In the genomic region with DNA sequence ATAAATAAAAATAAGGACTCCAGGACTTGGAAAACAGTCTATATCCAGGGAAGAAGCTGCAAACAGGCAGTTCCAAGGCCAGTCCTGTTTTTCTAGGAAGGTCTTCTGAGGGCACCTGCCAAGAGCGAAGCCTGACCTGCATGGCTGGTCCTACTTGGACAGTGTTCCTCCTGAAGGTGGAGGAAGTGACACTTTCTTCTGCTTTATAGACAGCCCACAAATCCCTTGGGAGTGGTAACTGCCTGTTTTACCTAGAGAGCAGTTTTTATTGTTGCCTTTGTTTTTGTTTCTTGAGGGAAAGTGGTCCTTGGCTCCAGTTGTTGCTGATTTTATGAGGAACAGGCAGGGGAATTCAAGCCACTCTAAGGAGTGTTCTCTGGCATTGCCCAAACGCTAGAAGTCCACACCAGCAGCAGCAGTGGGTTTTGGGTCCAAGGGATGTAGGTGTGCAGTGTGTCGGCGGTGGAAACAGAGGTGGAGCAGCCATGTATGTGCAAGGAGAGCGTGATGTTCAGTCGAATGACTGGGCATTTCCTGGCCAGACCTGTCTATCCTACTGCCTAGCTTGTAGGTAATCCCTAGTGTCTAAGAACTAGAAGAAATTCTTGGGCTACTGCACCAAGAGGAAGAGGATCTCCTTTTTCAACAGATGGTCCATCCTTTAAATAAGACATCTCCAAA, we compare ENCODE assay signal across 19 cellular contexts. TPM values are rescaled to one million over a fixed set of nuclear protein-coding genes. Genes with fewer than 3 reads are reported as not detected.
DNase-seq lines count a peak whose midpoint lies in the region; ATAC-seq, FAIRE-seq and TF ChIP-seq lines count a peak whose summit lies in the region.
"Had no signal": no experiment of that assay in that cellular context is flagged by ENCODE, and none has a peak within 500 bp of the region (broad histone marks: within the 10 kb centered on the region; RNA-seq: fewer than 3 reads in every experiment).

No MANE protein-coding gene starts in this region.

- H3K4me3 Mint-ChIP-seq in stimulated activated effector memory CD8-positive, alpha-beta T cell treated with anti-CD3 and anti-CD28 coated beads, Interleukin-12 subunit alpha, Interleukin-12 subunit beta, amount 100 ng/mL, for 72 hours: no peak overlapping the region
- H3K4me3 Mint-ChIP-seq: HFFc6 had no signal

- no peaks in the 10 kb centered on the region for H3K9me3 Mint-ChIP-seq in stimulated activated effector memory CD8-positive, alpha-beta T cell treated with anti-CD3 and anti-CD28 coated beads, Interleukin-12 subunit alpha, Interleukin-12 subunit beta, amount 100 ng/mL, for 72 hours
- H3K9me3 Mint-ChIP-seq: HFFc6 had no signal

- peaks cover 100% of the 10 kb centered on the region for H3K4me1 ChIP-seq in BLaER1
- H3K4me1 ChIP-seq in iPS-20b (ENCODE audit: insufficient read depth, low read length): peaks cover 14% of the 10 kb centered on the region; the same call in 1 of the 2 replicates
- H3K4me1 ChIP-seq in right cardiac atrium (ENCODE audit: control insufficient read depth, insufficient read depth, low read length): no peaks in the 10 kb centered on the region

- no peak for TF ChIP-seq POLR2A in GM12891 (IDR thresholded peaks at IDR 0.05; ENCODE audit: low read depth, low read length)

- no peak for ATAC-seq in right cardiac atrium
- ATAC-seq in stimulated activated effector memory CD8-positive, alpha-beta T cell treated with anti-CD3 and anti-CD28 coated beads, Interleukin-12 subunit alpha, Interleukin-12 subunit beta, amount 100 ng/mL, for 72 hours: no peak
- ATAC-seq in GM21786 (IDR thresholded peaks at IDR 0.05; ENCODE audit: unreplicated experiment): no peak
- ATAC-seq in HG02852 (IDR thresholded peaks at IDR 0.05; ENCODE audit: unreplicated experiment): no peak

- peaks cover 27% of the 10 kb centered on the region for H3K4me1 Mint-ChIP-seq in stimulated activated effector memory CD8-positive, alpha-beta T cell treated with anti-CD3 and anti-CD28 coated beads, Interleukin-12 subunit alpha, Interleukin-12 subunit beta, amount 100 ng/mL, for 72 hours

- peak; percentile 41 for FAIRE-seq in GM12891 (lab: Jason Lieb, UNC)

- no peaks in the 10 kb centered on the region for H3K27me3 ChIP-seq in BLaER1
- no peaks in the 10 kb centered on the region for H3K27me3 ChIP-seq in iPS-20b (ENCODE audit: insufficient read depth, low read length)
- no peaks in the 10 kb centered on the region for H3K27me3 ChIP-seq in right cardiac atrium (ENCODE audit: control insufficient read depth, insufficient read depth)
- H3K27me3 ChIP-seq: adrenal gland, MG63 had no signal

- peak overlapping the region; percentile 97 for H3K4me2 ChIP-seq in BLaER1

- DNase-seq in GM12891 (ENCODE audit: insufficient read length, low spot score) (no peak), NAMALWA (ENCODE audit: low spot score) (peak; percentile 25), right cardiac atrium (no peak)
- no peak for DNase-seq in stimulated activated effector memory CD8-positive, alpha-beta T cell treated with anti-CD3 and anti-CD28 coated beads, Interleukin-12 subunit alpha, Interleukin-12 subunit beta, amount 100 ng/mL, for 72 hours (ENCODE audit: low spot score in 2 of 2)
- DNase-seq: adrenal gland; caudate nucleus; HFFc6; left ventricle myocardium inferior; MG63; NCI-H187 treated with DMSO at 0.1 percent for 48 hours; NK-92 treated with Interleukin-12 subunit alpha and Interleukin-12 subunit beta, amount 100 ng/mL, for 24 hours; stimulated activated CD4-positive, alpha-beta T cell treated with anti-CD3 and anti-CD28 coated beads, Interleukin-1b, Interleukin-23, amount 100 ng/mL, for 48 hours; SW 1271; WERI-Rb-1 had no signal

- H3K4me3 ChIP-seq in BLaER1 (peak overlapping the region; percentile 50), iPS-20b (ENCODE audit: low read length) (no peak overlapping the region), right cardiac atrium (ENCODE audit: low read length) (no peak overlapping the region)
- H3K4me3 ChIP-seq: adrenal gland, left ventricle myocardium inferior, MG63 had no signal

- WGBS in right cardiac atrium: 82% methylated on average over 6 of the region's 6 CpGs

- H3K27ac ChIP-seq in BLaER1: peak overlapping the region; percentile 94
- peak overlapping the region; percentile 24 for H3K27ac ChIP-seq in iPS-20b (ENCODE audit: low read length)
- H3K27ac ChIP-seq in right cardiac atrium (ENCODE audit: low read length): no peak overlapping the region
- H3K27ac ChIP-seq: adrenal gland, left ventricle myocardium inferior, WERI-Rb-1 had no signal

- H3K27ac Mint-ChIP-seq in stimulated activated effector memory CD8-positive, alpha-beta T cell treated with anti-CD3 and anti-CD28 coated beads, Interleukin-12 subunit alpha, Interleukin-12 subunit beta, amount 100 ng/mL, for 72 hours: no peak overlapping the region
- H3K27ac Mint-ChIP-seq: HFFc6 had no signal

- H3K36me3 ChIP-seq in BLaER1 (peaks cover 35% of the 10 kb centered on the region), iPS-20b (ENCODE audit: insufficient read depth, low read depth, low read length) (0 out of 2 replicates have a peak, but pooled peaks cover 2% of the 10 kb centered on the region)
- H3K36me3 ChIP-seq: adrenal gland, MG63, WERI-Rb-1 had no signal

- H3K9me3 ChIP-seq in BLaER1: no peaks in the 10 kb centered on the region
- no peaks in the 10 kb centered on the region for H3K9me3 ChIP-seq in iPS-20b (ENCODE audit: insufficient read depth, low read depth, low read length)
- H3K9me3 ChIP-seq in right cardiac atrium (ENCODE audit: control insufficient read depth, low read length): no peaks in the 10 kb centered on the region
- H3K9me3 ChIP-seq: adrenal gland, left ventricle myocardium inferior, MG63 had no signal

- H3K36me3 Mint-ChIP-seq in stimulated activated effector memory CD8-positive, alpha-beta T cell treated with anti-CD3 and anti-CD28 coated beads, Interleukin-12 subunit alpha, Interleukin-12 subunit beta, amount 100 ng/mL, for 72 hours: peaks cover 5% of the 10 kb centered on the region

- 0 out of 2 replicates have a peak, but pooled peaks cover 6% of the 10 kb centered on the region for H4K20me1 ChIP-seq in BLaER1

- intact Hi-C loops in right cardiac atrium (cut with DNase I): no loop called here

- H3K9ac ChIP-seq in BLaER1 (peak overlapping the region; percentile 45), iPS-20b (ENCODE audit: low read depth, low read length) (no peak overlapping the region)

TF ChIP-seq in GM12891, 5 proteins besides CTCF, POLR2A, EP300 and RAD21:
- TF ChIP-seq POLR2AphosphoS5 (IDR thresholded peaks at IDR 0.05; ENCODE audit: low read depth, low read length) (no peak), POU2F2 (IDR thresholded peaks at IDR 0.05; ENCODE audit: low read depth, low read length) (no peak), TAF1 (IDR thresholded peaks at IDR 0.05; ENCODE audit: low read depth, low read length) (no peak), SPI1 (IDR thresholded peaks at IDR 0.05; ENCODE audit: low read depth, low read length) (no peak), PAX5 (IDR thresholded peaks at IDR 0.05; ENCODE audit: insufficient read depth, low read length, severe bottlenecking) (no peak)

RNA-seq across cellular contexts. Expression of gene LDHD, which starts 35.3 kb away (rescaled TPM):
- 0.05 TPM for polyA plus RNA-seq in GM12891 (2012; ENCODE audit: low read depth, missing spikeins)
- total RNA-seq in right cardiac atrium: 10 to 100 TPM; 28.2 to 55.9 (median 39.5) TPM
- 56.5 TPM for polyA plus RNA-seq in right cardiac atrium
- total RNA-seq: activated CD8-positive, alpha-beta memory T cell treated with anti-CD3 and anti-CD28 coated beads for 36 hours had no signal
